Comparison of ENCODE assay signal across 11 cellular contexts in the genomic region with DNA sequence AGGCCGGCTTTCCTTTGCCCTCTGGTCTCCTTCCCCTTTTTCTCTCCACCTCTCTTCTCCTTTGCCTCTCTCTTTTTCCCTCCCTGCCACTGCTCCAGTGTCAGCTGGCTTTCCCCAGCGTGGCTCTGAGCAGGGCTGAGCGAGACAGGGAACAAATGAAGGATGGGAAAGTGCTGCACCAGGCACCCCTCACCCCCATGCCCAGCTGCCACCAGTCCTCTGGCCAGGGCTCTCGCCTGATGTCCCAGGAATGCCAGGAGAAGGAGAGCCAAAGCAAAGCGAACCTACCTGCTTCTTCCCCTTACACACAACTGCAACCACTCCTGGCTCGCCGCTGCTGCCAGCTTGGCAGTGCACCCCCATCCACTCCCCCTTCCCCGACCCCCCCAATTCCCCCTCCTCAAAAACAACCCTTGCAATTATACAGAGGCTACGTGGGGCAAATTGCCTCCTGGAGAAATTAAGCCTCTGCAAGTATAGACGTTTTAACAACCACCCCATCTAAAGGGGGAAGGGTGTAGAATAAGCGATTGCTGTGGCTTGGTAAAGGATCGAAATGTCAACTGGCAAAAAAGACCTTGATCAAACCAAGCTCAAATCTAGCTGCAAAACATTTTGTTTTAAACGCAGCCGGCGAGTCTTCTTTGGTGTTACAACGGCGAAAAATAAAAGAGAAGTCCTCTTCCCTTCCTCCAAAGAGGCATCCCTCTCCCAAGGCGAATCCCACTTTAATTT. TPM values are rescaled to one million over a fixed set of nuclear protein-coding genes. Genes with fewer than 3 reads are reported as not detected.
DNase-seq lines count a peak whose midpoint lies in the region; ATAC-seq and TF ChIP-seq lines count a peak whose summit lies in the region.
"Had no signal": no experiment of that assay in that cellular context is flagged by ENCODE, and none has a peak within 500 bp of the region (broad histone marks: within the 10 kb centered on the region; RNA-seq: fewer than 3 reads in every experiment).

No MANE protein-coding gene starts in this region.

- H3K27me3 ChIP-seq in foreskin keratinocyte (no peaks in the 10 kb centered on the region), right lobe of liver (peaks cover 7 to 47% of the 10 kb centered on the region in 2 donors), Karpas-422 (ENCODE audit: low read length) (no peaks in the 10 kb centered on the region)

- H3K4me1 ChIP-seq in foreskin keratinocyte (peaks cover 28% of the 10 kb centered on the region), right lobe of liver (peaks cover 0 to 30% (median 7%) of the 10 kb centered on the region in 4 donors), Karpas-422 (ENCODE audit: low read length) (no peaks in the 10 kb centered on the region)

- peak overlapping the region; percentile 87 for H3K4me3 Mint-ChIP-seq in activated CD4-positive, alpha-beta T cell treated with anti-CD3 and anti-CD28 coated beads for 36 hours
- H3K4me3 Mint-ChIP-seq in T-helper 1 cell treated with Interleukin-12 subunit alpha and Interleukin-12 subunit beta and Interleukin-4 antibody, amounts not matched to agents 30 μg/mL and 1 μg/mL, for 36 hours, result peak overlapping the region; percentile 93

- peak overlapping the region; percentile 99 for H3K27ac Mint-ChIP-seq in activated CD4-positive, alpha-beta T cell treated with anti-CD3 and anti-CD28 coated beads for 36 hours
- peak overlapping the region; percentile 97 for H3K27ac Mint-ChIP-seq in T-helper 1 cell treated with Interleukin-12 subunit alpha and Interleukin-12 subunit beta and Interleukin-4 antibody, amounts not matched to agents 30 μg/mL and 1 μg/mL, for 36 hours

- 4% methylated on average over 17 of the region's 18 CpGs for WGBS in right lobe of liver (ENCODE audit: insufficient coverage, low coverage, low lambda C conversion rate, missing lambda C conversion rate)

- no peak for ATAC-seq in activated CD4-positive, alpha-beta T cell treated with anti-CD3 and anti-CD28 coated beads for 36 hours
- no peak for ATAC-seq in foreskin keratinocyte
- no peak for ATAC-seq in right lobe of liver
- no peak for ATAC-seq in GM18870 (IDR thresholded peaks at IDR 0.05; ENCODE audit: unreplicated experiment)
- ATAC-seq: gastroesophageal sphincter had no signal

- no peak overlapping the region for H3K9ac ChIP-seq in Karpas-422 (ENCODE audit: low read length)
- H3K9ac ChIP-seq: KMS-11 had no signal

- POLR2A ChIA-PET in activated CD4-positive, alpha-beta T cell treated with anti-CD3 and anti-CD28 coated beads for 36 hours (lab: Charles Lee), result interaction anchor here (0.6 to 1.5 kb wide), 12 partner anchors 8 to 212 kb away, joined by 3 to 8 read pairs (median 4); a partner anchor contains a TSS

- H3K4me2 ChIP-seq in Karpas-422 (ENCODE audit: low read depth, low read length, poor library complexity, severe bottlenecking), result no peak overlapping the region
- H3K4me2 ChIP-seq: KMS-11 had no signal

- intact Hi-C loops in activated CD4-positive, alpha-beta T cell treated with anti-CD3 and anti-CD28 coated beads for 36 hours (cut with DNase I, micrococcal nuclease), result loop anchor here (5.0 to 10.0 kb wide), 4 partner anchors 37 to 1964 kb away; no protein-coding TSS in a partner anchor
- intact Hi-C loops in right lobe of liver (cut with DNase I), result loop anchor here in 1 of 2 donors (10.0 kb wide), 1 partner anchor 1574 kb away; no protein-coding TSS in a partner anchor

- H3K27ac ChIP-seq in foreskin keratinocyte (peak overlapping the region; percentile 92), right lobe of liver (no peak overlapping the region), Karpas-422 (ENCODE audit: low read length) (no peak overlapping the region)
- H3K27ac ChIP-seq: gastroesophageal sphincter, KMS-11, SJSA1 had no signal

- CTCF ChIA-PET in activated CD4-positive, alpha-beta T cell treated with anti-CD3 and anti-CD28 coated beads for 36 hours (lab: Charles Lee), result interaction anchor here (0.6 to 5.5 kb wide), 11 partner anchors 15 to 1291 kb away, joined by 3 to 32 read pairs (median 5); no protein-coding TSS in a partner anchor

- no peak overlapping the region for H2AFZ ChIP-seq in Karpas-422 (ENCODE audit: low read length)

- H3K9me3 ChIP-seq in right lobe of liver, result no peaks in the 10 kb centered on the region
- H3K9me3 ChIP-seq in Karpas-422 (ENCODE audit: low read length), result no peaks in the 10 kb centered on the region; the same call in 1 of the 2 replicates
- H3K9me3 ChIP-seq: gastroesophageal sphincter, SJSA1 had no signal

- TF ChIP-seq POLR2A in right lobe of liver (IDR thresholded peaks at IDR 0.05), result no peak

- H3K36me3 Mint-ChIP-seq in activated CD4-positive, alpha-beta T cell treated with anti-CD3 and anti-CD28 coated beads for 36 hours (ENCODE audit: low read depth), result peaks cover 57% of the 10 kb centered on the region
- peaks cover 48% of the 10 kb centered on the region for H3K36me3 Mint-ChIP-seq in T-helper 1 cell treated with Interleukin-12 subunit alpha and Interleukin-12 subunit beta and Interleukin-4 antibody, amounts not matched to agents 30 μg/mL and 1 μg/mL, for 36 hours (ENCODE audit: low read depth)

- H3K9me2 ChIP-seq in Karpas-422 (replicated peaks; ENCODE audit: insufficient read depth, low read length), result no peaks in the 10 kb centered on the region

- TF ChIP-seq CTCF in foreskin keratinocyte (conservative IDR thresholded peaks at IDR 0.05) (no peak), right lobe of liver (IDR thresholded peaks at IDR 0.05) (no peak)

- peak; percentile 46 for DNase-seq in activated CD4-positive, alpha-beta T cell treated with anti-CD3 and anti-CD28 coated beads for 36 hours
- DNase-seq in activated CD4-positive, alpha-beta T cell treated with anti-CD3 and anti-CD28 coated beads for 4 hours, result no peak
- peak in 1 of 2 donors; percentile 41 for DNase-seq in foreskin keratinocyte
- DNase-seq in stimulated activated CD8-positive, alpha-beta memory T cell treated with anti-CD3 and anti-CD28 coated beads, Interleukin-4, amount 100 ng/mL, for 48 hours, result peak; percentile 41
- no peak for DNase-seq in right lobe of liver
- no peak for DNase-seq in Karpas-422

- no peaks in the 10 kb centered on the region for H3K36me3 ChIP-seq in right lobe of liver
- no peaks in the 10 kb centered on the region for H3K36me3 ChIP-seq in Karpas-422 (ENCODE audit: insufficient read depth, low read length)
- H3K36me3 ChIP-seq: gastroesophageal sphincter, SJSA1 had no signal

- no peaks in the 10 kb centered on the region for H3K27me3 Mint-ChIP-seq in activated CD4-positive, alpha-beta T cell treated with anti-CD3 and anti-CD28 coated beads for 36 hours
- no peaks in the 10 kb centered on the region for H3K27me3 Mint-ChIP-seq in T-helper 1 cell treated with Interleukin-12 subunit alpha and Interleukin-12 subunit beta and Interleukin-4 antibody, amounts not matched to agents 30 μg/mL and 1 μg/mL, for 36 hours (ENCODE audit: low read depth)

- no peaks in the 10 kb centered on the region for H3K9me3 Mint-ChIP-seq in activated CD4-positive, alpha-beta T cell treated with anti-CD3 and anti-CD28 coated beads for 36 hours (ENCODE audit: low read depth)
- H3K9me3 Mint-ChIP-seq in T-helper 1 cell treated with Interleukin-12 subunit alpha and Interleukin-12 subunit beta and Interleukin-4 antibody, amounts not matched to agents 30 μg/mL and 1 μg/mL, for 36 hours, result no peaks in the 10 kb centered on the region

- H3K79me2 ChIP-seq in Karpas-422 (ENCODE audit: low read length), result no peaks in the 10 kb centered on the region

- peaks cover 24% of the 10 kb centered on the region for H3K4me1 Mint-ChIP-seq in activated CD4-positive, alpha-beta T cell treated with anti-CD3 and anti-CD28 coated beads for 36 hours
- H3K4me1 Mint-ChIP-seq in T-helper 1 cell treated with Interleukin-12 subunit alpha and Interleukin-12 subunit beta and Interleukin-4 antibody, amounts not matched to agents 30 μg/mL and 1 μg/mL, for 36 hours (ENCODE audit: low read depth), result peaks cover 43% of the 10 kb centered on the region

- no peaks in the 10 kb centered on the region for H4K20me1 ChIP-seq in Karpas-422 (ENCODE audit: insufficient read depth, low read depth, low read length)

- H3K4me3 ChIP-seq in right lobe of liver, result no peak overlapping the region
- no peak overlapping the region for H3K4me3 ChIP-seq in Karpas-422 (ENCODE audit: low read length)

RNA-seq across cellular contexts. Expression of a gene that starts 3.1 kb away (rescaled TPM):
- 10 to 100 TPM; 62.1 to 66.2 TPM for total RNA-seq in activated CD4-positive, alpha-beta T cell treated with anti-CD3 and anti-CD28 coated beads for 36 hours
- total RNA-seq in foreskin keratinocyte (15.4 and 16.3 TPM in 2 replicates), right lobe of liver (under 1 TPM; 0.04 to 0.61 (median 0.24) TPM)
- 3.8 and 4.4 TPM in 2 replicates for polyA plus RNA-seq in foreskin keratinocyte
- not detected in 2 replicates for total RNA-seq in Karpas-422 (2014; rRNA removed; shearing (Covaris generic); ENCODE audit: low replicate concordance)

Comparison
In these comparisons a context has a peak if more than half of its experiments do, and no peak if none do; other contexts are left out.
1. DNase-seq: peak in activated CD4-positive, alpha-beta T cell treated with anti-CD3 and anti-CD28 coated beads for 36 hours (single experiment) and stimulated activated CD8-positive, alpha-beta memory T cell treated with anti-CD3 and anti-CD28 coated beads, Interleukin-4, amount 100 ng/mL, for 48 hours (single experiment); none in activated CD4-positive, alpha-beta T cell treated with anti-CD3 and anti-CD28 coated beads for 4 hours (0 of 2), right lobe of liver (0 of 3) and Karpas-422 (single experiment).
2. RNA of a gene that starts 3.1 kb away (total RNA-seq): 62.1 to 66.2 TPM in activated CD4-positive, alpha-beta T cell treated with anti-CD3 and anti-CD28 coated beads for 36 hours and 15.4 to 16.3 TPM in foreskin keratinocyte; 0.04 to 0.61 TPM in right lobe of liver and not detected in Karpas-422; every median in the first group is over 10 times any median in the second.